ENCODE assay signal across 24 cellular contexts in the genomic region with DNA sequence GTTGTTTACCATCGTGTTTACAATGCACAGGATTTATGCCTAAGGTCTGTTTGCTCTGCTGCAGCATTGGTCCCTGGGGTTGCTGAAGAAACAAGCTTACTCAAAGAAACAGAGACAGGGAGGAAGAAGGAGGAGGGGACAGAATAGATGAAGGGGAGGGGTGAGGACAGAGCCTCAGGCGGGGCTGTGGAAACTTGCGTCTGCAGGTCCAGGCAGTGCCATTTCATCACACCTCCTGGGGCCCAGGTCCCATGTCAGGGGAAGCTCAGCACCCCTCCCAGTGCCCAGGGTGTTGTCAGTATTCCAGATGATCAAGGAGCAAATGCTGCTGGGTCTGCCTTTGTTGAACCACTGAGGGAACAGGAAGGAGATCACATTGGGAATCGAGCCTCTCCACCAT.
DNase-seq lines count a peak whose midpoint lies in the region; ATAC-seq and TF ChIP-seq lines count a peak whose summit lies in the region.
"Had no signal": no experiment of that assay in that cellular context is flagged by ENCODE, and none has a peak within 500 bp of the region (broad histone marks: within the 10 kb centered on the region; RNA-seq: fewer than 3 reads in every experiment).

No MANE protein-coding gene starts in this region.

- H3K27ac Mint-ChIP-seq in endodermal cell = no peak overlapping the region
- H3K27ac Mint-ChIP-seq: CD14-positive monocyte; CD4-positive, alpha-beta memory T cell; CD4-positive, CD25-positive, alpha-beta regulatory T cell; CD8-positive, alpha-beta memory T cell had no signal

- no peak for ATAC-seq in sciatic nerve
- ATAC-seq: A549, GM12878 had no signal

- no peaks in the 10 kb centered on the region for H3K27me3 Mint-ChIP-seq in endodermal cell (ENCODE audit: insufficient read depth)
- H3K27me3 Mint-ChIP-seq: CD4-positive, CD25-positive, alpha-beta regulatory T cell had no signal

- H3K9me3 ChIP-seq in AG04450 (ENCODE audit: control insufficient read depth, insufficient read depth, low read length) (peaks cover 65% of the 10 kb centered on the region), endodermal cell (ENCODE audit: control insufficient read depth, low read length) (no peaks in the 10 kb centered on the region)
- H3K9me3 ChIP-seq: A549, BE2C, BLaER1 had no signal

- H3K27ac ChIP-seq in AG04450 (ENCODE audit: low read depth, low read length) = peak overlapping the region; percentile 11
- H3K27ac ChIP-seq in endodermal cell (ENCODE audit: low read depth, low read length) = no peak overlapping the region
- H3K27ac ChIP-seq: 22Rv1, A549, BLaER1 had no signal

- intact Hi-C loops in sciatic nerve (cut with DNase I) = no loop called here

- CTCF ChIA-PET in AG04450 (lab: Charles Lee) (no interaction called here), HEK293T (lab: Yijun Ruan, JAX) (no interaction called here)

- H3K4me3 ChIP-seq in AG04450 (ENCODE audit: low read depth, low read length) = no peak overlapping the region
- H3K4me3 ChIP-seq in endodermal cell (ENCODE audit: low read length) = no peak overlapping the region
- H3K4me3 ChIP-seq: A549, BLaER1, GM12878 had no signal

- POLR2A ChIA-PET in AG04450 (lab: Yijun Ruan, JAX) (no interaction called here), HEK293T (lab: Yijun Ruan, JAX) (no interaction called here)

- no peaks in the 10 kb centered on the region for H3K4me1 Mint-ChIP-seq in endodermal cell
- H3K4me1 Mint-ChIP-seq: CD14-positive monocyte; CD4-positive, alpha-beta memory T cell; CD4-positive, CD25-positive, alpha-beta regulatory T cell had no signal

- H3K9me3 Mint-ChIP-seq in endodermal cell = no peaks in the 10 kb centered on the region

- no peaks in the 10 kb centered on the region for H3K36me3 ChIP-seq in endodermal cell (ENCODE audit: control insufficient read depth, insufficient read depth, low read length)
- H3K36me3 ChIP-seq: BE2C, BLaER1 had no signal

- no peaks in the 10 kb centered on the region for H3K36me3 Mint-ChIP-seq in endodermal cell (ENCODE audit: low read depth)
- H3K36me3 Mint-ChIP-seq: CD14-positive monocyte; CD4-positive, alpha-beta memory T cell; CD4-positive, CD25-positive, alpha-beta regulatory T cell; CD8-positive, alpha-beta memory T cell had no signal

- H3K4me1 ChIP-seq in endodermal cell (ENCODE audit: control insufficient read depth, insufficient read depth, low read length) = no peaks in the 10 kb centered on the region
- H3K4me1 ChIP-seq: A549, BE2C had no signal

- H3K27me3 ChIP-seq in AG04450 (ENCODE audit: control insufficient read depth, insufficient read depth, low read length) (no peaks in the 10 kb centered on the region), endodermal cell (ENCODE audit: control insufficient read depth, insufficient read depth, low read length, poor library complexity, severe bottlenecking) (no peaks in the 10 kb centered on the region)
- H3K27me3 ChIP-seq: BE2C, BLaER1 had no signal

- H3K9ac ChIP-seq in endodermal cell (ENCODE audit: extremely low read depth, low read length, poor library complexity, severe bottlenecking) = no peak overlapping the region
- H3K9ac ChIP-seq: BLaER1 had no signal

- no peak overlapping the region for H3K4me3 Mint-ChIP-seq in endodermal cell
- H3K4me3 Mint-ChIP-seq: CD14-positive monocyte; CD4-positive, alpha-beta memory T cell; CD4-positive, CD25-positive, alpha-beta regulatory T cell had no signal

- DNase-seq in AG04450 (ENCODE audit: low read depth, low spot score) (no peak), endodermal cell (peak; percentile 13), sciatic nerve (ENCODE audit: low spot score) (peak; percentile 39), HEK293T (ENCODE audit: extremely low spot score) (no peak), GOT3 (lab: John Stamatoyannopoulos, UW) (no peak), hippocampal formation (lab: John Stamatoyannopoulos, UW) (no peak)
- DNase-seq: BE2C; C1 segment of cervical spinal cord; CD4-positive, alpha-beta memory T cell; CD4-positive, CD25-positive, alpha-beta regulatory T cell; CD8-positive, alpha-beta memory T cell; COR-L47; DMS 273 treated with DMSO at 0.1 percent for 48 hours; DMS153; DMS53; DMS79; DND-41; EL; GDM1 had no signal

- WGBS in endodermal cell (ENCODE audit: insufficient coverage in 1 of 2, insufficient read length in 1 of 2), 2 experiments = 88% methylated on average over 4 of the region's 4 CpGs; no CpG with 5 or more reads in 1 of the 2 experiments

- TF ChIP-seq CTCF in AG04450 (IDR thresholded peaks at IDR 0.05; ENCODE audit: low read depth, low read length) (no peak), endodermal cell (conservative IDR thresholded peaks at IDR 0.05) (no peak)

TF ChIP-seq in HEK293T, 16 proteins besides CTCF, POLR2A, EP300 and RAD21:
- no peak for TF ChIP-seq CTBP1 (IDR thresholded peaks at IDR 0.05; ENCODE audit: borderline replicate concordance)
TF ChIP-seq in HEK293T: peak in this region for 0.

Comparison
In these comparisons a context has a peak if more than half of its experiments do, and no peak if none do; other contexts are left out.
1. DNase-seq: peak in endodermal cell (single experiment) and sciatic nerve (single experiment); none in AG04450 (single experiment), HEK293T (single experiment), GOT3 (single experiment) and hippocampal formation (0 of 2).